ENCODE assay signal across 27 cellular contexts in genomic region chr2:180562378-180562777, GRCh38.
"Had no signal": no experiment of that assay in that cellular context is flagged by ENCODE, and none has a peak within 500 bp of the region (broad histone marks: within the 10 kb centered on the region; RNA-seq: fewer than 3 reads in every experiment).

No MANE protein-coding gene starts in this region.

- H3K4me1 Mint-ChIP-seq: activated CD4-positive, alpha-beta T cell treated with anti-CD3 and anti-CD28 coated beads, Interleukin-2, amount 10 ng/mL, durations not matched to agents 7 days and 5 days; activated CD8-positive, alpha-beta memory T cell treated with anti-CD3 and anti-CD28 coated beads, Interleukin-2, amount 10 ng/mL, durations not matched to agents 7 days and 5 days; activated naive CD8-positive, alpha-beta T cell treated with anti-CD3 and anti-CD28 coated beads, Interleukin-2, amount 50 U/mL, for 24 hours; nephron; stimulated activated effector memory CD8-positive, alpha-beta T cell treated with anti-CD3 and anti-CD28 coated beads, Interleukin-12 subunit alpha, Interleukin-12 subunit beta, amount 100 ng/mL, for 72 hours; stimulated activated naive CD8-positive, alpha-beta T cell treated with anti-CD3 and anti-CD28 coated beads, Interleukin-15, amount 100 ng/mL, for 72 hours had no signal

- H3K27me3 ChIP-seq: cardiac muscle cell, gastroesophageal sphincter, heart left ventricle, tibial artery had no signal

- H3K4me1 ChIP-seq: gastroesophageal sphincter, heart left ventricle, parathyroid adenoma, tibial artery had no signal

- H3K9me3 Mint-ChIP-seq: activated CD4-positive, alpha-beta T cell treated with anti-CD3 and anti-CD28 coated beads, Interleukin-2, amount 10 ng/mL, durations not matched to agents 7 days and 5 days; activated CD8-positive, alpha-beta T cell treated with anti-CD3 and anti-CD28 coated beads for 36 hours; activated naive CD8-positive, alpha-beta T cell treated with anti-CD3 and anti-CD28 coated beads, Interleukin-2, amount 50 U/mL, for 24 hours; dendritic cell treated with granulocyte-macrophage colony-stimulating factor and Interleukin-4, amounts not matched to agents 40 ng/mL and 50 ng/mL, for 4 days; nephron; stimulated activated effector memory CD8-positive, alpha-beta T cell treated with anti-CD3 and anti-CD28 coated beads, Interleukin-12 subunit alpha, Interleukin-12 subunit beta, amount 100 ng/mL, for 72 hours; stimulated activated naive CD8-positive, alpha-beta T cell treated with anti-CD3 and anti-CD28 coated beads, Interleukin-15, amount 100 ng/mL, for 72 hours had no signal

- DNase-seq: activated CD4-positive, alpha-beta T cell treated with anti-CD3 and anti-CD28 coated beads, Interleukin-2, amount 10 ng/mL, durations not matched to agents 7 days and 5 days; activated CD4-positive, CD25-positive, alpha-beta regulatory T cell treated with anti-CD3 and anti-CD28 coated beads, Interleukin-2, amount 50 U/mL, for 72 hours; activated CD8-positive, alpha-beta memory T cell treated with anti-CD3 and anti-CD28 coated beads, Interleukin-2, amount 10 ng/mL, durations not matched to agents 7 days and 5 days; activated CD8-positive, alpha-beta T cell treated with anti-CD3 and anti-CD28 coated beads for 36 hours; activated effector memory CD4-positive, alpha-beta T cell treated with anti-CD3 and anti-CD28 coated beads, Interleukin-2, amount 50 U/mL, for 16 hours; activated naive CD4-positive, alpha-beta T cell treated with anti-CD3 and anti-CD28 coated beads, Interleukin-2, amount 50 U/mL, for 16 hours; activated naive CD8-positive, alpha-beta T cell treated with anti-CD3 and anti-CD28 coated beads, Interleukin-2, amount 50 U/mL, for 24 hours; activated T-cell treated with anti-CD3 and anti-CD28 coated beads for 4 hours; effector CD4-positive, alpha-beta T cell; erythroblast; heart left ventricle; kidney; midbrain; small intestine; stimulated activated CD4-positive, alpha-beta T cell treated with anti-CD3 and anti-CD28 coated beads, Interleukin-2, amount 100 ng/mL, for 24 hours; stimulated activated naive CD8-positive, alpha-beta T cell treated with anti-CD3 and anti-CD28 coated beads, Interleukin-15, amount 100 ng/mL, for 72 hours; tibial artery; WERI-Rb-1 had no signal

- H3K36me3 Mint-ChIP-seq: activated CD8-positive, alpha-beta memory T cell treated with anti-CD3 and anti-CD28 coated beads, Interleukin-2, amount 10 ng/mL, durations not matched to agents 7 days and 5 days; stimulated activated effector memory CD8-positive, alpha-beta T cell treated with anti-CD3 and anti-CD28 coated beads, Interleukin-12 subunit alpha, Interleukin-12 subunit beta, amount 100 ng/mL, for 72 hours had no signal

- H3K4me3 ChIP-seq: cardiac muscle cell, gastroesophageal sphincter, heart left ventricle, lung, tibial artery had no signal

- ATAC-seq: activated CD8-positive, alpha-beta memory T cell treated with anti-CD3 and anti-CD28 coated beads, Interleukin-2, amount 10 ng/mL, durations not matched to agents 7 days and 5 days; activated CD8-positive, alpha-beta T cell treated with anti-CD3 and anti-CD28 coated beads for 36 hours; activated naive CD8-positive, alpha-beta T cell treated with anti-CD3 and anti-CD28 coated beads, Interleukin-2, amount 50 U/mL, for 24 hours; gastroesophageal sphincter; left lobe of liver; sciatic nerve; stimulated activated effector memory CD8-positive, alpha-beta T cell treated with anti-CD3 and anti-CD28 coated beads, Interleukin-12 subunit alpha, Interleukin-12 subunit beta, amount 100 ng/mL, for 72 hours; stimulated activated naive CD8-positive, alpha-beta T cell treated with anti-CD3 and anti-CD28 coated beads, Interleukin-15, amount 100 ng/mL, for 72 hours had no signal

- H2AFZ ChIP-seq: parathyroid adenoma had no signal

- H3K9me3 ChIP-seq: gastroesophageal sphincter, heart left ventricle, tibial artery had no signal

- H3K27me3 Mint-ChIP-seq: activated CD4-positive, alpha-beta T cell treated with anti-CD3 and anti-CD28 coated beads, Interleukin-2, amount 10 ng/mL, durations not matched to agents 7 days and 5 days; activated CD8-positive, alpha-beta T cell treated with anti-CD3 and anti-CD28 coated beads for 36 hours; activated naive CD8-positive, alpha-beta T cell treated with anti-CD3 and anti-CD28 coated beads, Interleukin-2, amount 50 U/mL, for 24 hours; stimulated activated naive CD8-positive, alpha-beta T cell treated with anti-CD3 and anti-CD28 coated beads, Interleukin-15, amount 100 ng/mL, for 72 hours had no signal

- H3K79me2 ChIP-seq: parathyroid adenoma had no signal

- H3K9ac ChIP-seq: parathyroid adenoma had no signal

- H3K27ac ChIP-seq: cardiac muscle cell, gastroesophageal sphincter, heart left ventricle, parathyroid adenoma, tibial artery, WERI-Rb-1 had no signal

- H3K36me3 ChIP-seq: cardiac muscle cell, gastroesophageal sphincter, heart left ventricle, tibial artery, WERI-Rb-1 had no signal

- H3K4me3 Mint-ChIP-seq: activated CD4-positive, alpha-beta T cell treated with anti-CD3 and anti-CD28 coated beads, Interleukin-2, amount 10 ng/mL, durations not matched to agents 7 days and 5 days; activated CD8-positive, alpha-beta memory T cell treated with anti-CD3 and anti-CD28 coated beads, Interleukin-2, amount 10 ng/mL, durations not matched to agents 7 days and 5 days; activated CD8-positive, alpha-beta T cell treated with anti-CD3 and anti-CD28 coated beads for 36 hours; activated naive CD8-positive, alpha-beta T cell treated with anti-CD3 and anti-CD28 coated beads, Interleukin-2, amount 50 U/mL, for 24 hours; dendritic cell treated with granulocyte-macrophage colony-stimulating factor and Interleukin-4, amounts not matched to agents 40 ng/mL and 50 ng/mL, for 4 days; nephron; stimulated activated effector memory CD8-positive, alpha-beta T cell treated with anti-CD3 and anti-CD28 coated beads, Interleukin-12 subunit alpha, Interleukin-12 subunit beta, amount 100 ng/mL, for 72 hours; stimulated activated naive CD8-positive, alpha-beta T cell treated with anti-CD3 and anti-CD28 coated beads, Interleukin-15, amount 100 ng/mL, for 72 hours had no signal

- H3K27ac Mint-ChIP-seq: activated CD4-positive, alpha-beta T cell treated with anti-CD3 and anti-CD28 coated beads, Interleukin-2, amount 10 ng/mL, durations not matched to agents 7 days and 5 days; activated CD8-positive, alpha-beta memory T cell treated with anti-CD3 and anti-CD28 coated beads, Interleukin-2, amount 10 ng/mL, durations not matched to agents 7 days and 5 days; activated CD8-positive, alpha-beta T cell treated with anti-CD3 and anti-CD28 coated beads for 36 hours; activated naive CD8-positive, alpha-beta T cell treated with anti-CD3 and anti-CD28 coated beads, Interleukin-2, amount 50 U/mL, for 24 hours; dendritic cell treated with granulocyte-macrophage colony-stimulating factor and Interleukin-4, amounts not matched to agents 40 ng/mL and 50 ng/mL, for 4 days; nephron; stimulated activated effector memory CD8-positive, alpha-beta T cell treated with anti-CD3 and anti-CD28 coated beads, Interleukin-12 subunit alpha, Interleukin-12 subunit beta, amount 100 ng/mL, for 72 hours; stimulated activated naive CD8-positive, alpha-beta T cell treated with anti-CD3 and anti-CD28 coated beads, Interleukin-15, amount 100 ng/mL, for 72 hours had no signal
